Comparison of ENCODE assay signal across 6 cellular contexts in the genomic region with DNA sequence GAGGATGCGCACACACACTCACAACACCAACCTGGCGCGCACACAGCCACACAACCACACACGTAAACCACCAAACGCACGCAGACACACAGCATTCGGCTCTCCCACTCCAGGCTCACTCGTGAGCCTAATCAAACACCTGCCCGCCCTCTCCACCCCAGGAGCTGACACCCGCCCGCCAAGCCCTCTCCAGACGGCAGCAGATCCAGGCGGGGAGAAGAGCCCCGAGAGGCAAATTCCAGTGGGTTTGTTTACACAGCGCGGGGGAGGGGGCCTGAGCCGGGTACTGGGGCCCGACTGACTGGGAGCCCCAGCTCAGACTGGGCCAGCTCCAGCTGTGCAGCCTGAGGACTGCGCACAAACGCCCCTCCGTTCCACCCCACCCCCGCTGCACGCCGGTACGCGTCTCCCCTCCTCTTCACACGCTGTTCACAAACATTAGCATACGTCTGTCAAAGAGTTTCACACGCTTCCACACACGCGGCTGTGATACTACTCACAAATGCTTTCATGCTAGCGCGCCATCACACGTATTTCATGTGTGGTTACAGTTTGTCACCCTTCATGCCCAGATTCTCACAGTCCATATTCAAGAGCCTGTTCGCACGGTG. TPM values are rescaled to one million over a fixed set of nuclear protein-coding genes. Genes with fewer than 3 reads are reported as not detected.
DNase-seq lines count a peak whose midpoint lies in the region; ATAC-seq and TF ChIP-seq lines count a peak whose summit lies in the region.

No MANE protein-coding gene starts in this region.

- peak; percentile 52 for DNase-seq in HT-29 (ENCODE audit: low spot score)
- peak; percentile 25 for DNase-seq in fibroblast of the aortic adventitia (ENCODE audit: low read depth)
- no peak for DNase-seq in skeletal muscle cell (ENCODE audit: low read depth)
- no peak for DNase-seq in UCSD-AML1 (lab: John Stamatoyannopoulos, UW; ENCODE audit: unreplicated experiment)

- TF ChIP-seq CTCF in WI38 (IDR thresholded peaks at IDR 0.05; ENCODE audit: low read depth, low read length) (no peak), fibroblast of the aortic adventitia (IDR thresholded peaks at IDR 0.05; ENCODE audit: insufficient read depth, low read length) (no peak)

- ATAC-seq in HG02938 (IDR thresholded peaks at IDR 0.05; ENCODE audit: unreplicated experiment) = no peak

- H3K4me3 ChIP-seq in WI38 (ENCODE audit: low read depth, low read length) (peak overlapping the region; percentile 50), fibroblast of the aortic adventitia (ENCODE audit: low read depth, low read length) (no peak overlapping the region), skeletal muscle cell (ENCODE audit: low read depth, low read length) (peak overlapping the region; percentile 54)

RNA-seq across cellular contexts. Expression of a gene that starts 1.1 kb away (rescaled TPM):
- total RNA-seq in HT-29 (2014; rRNA removed; shearing (Covaris generic)) = 49.8 and 62.7 TPM in 2 replicates
- total RNA-seq in fibroblast of the aortic adventitia (ENCODE audit: low replicate concordance) = 0.16 and 0.54 TPM in 2 replicates

RNA-seq across cellular contexts. Expression of a gene that starts 9.1 kb away (rescaled TPM):
- 38.8 and 47.5 TPM in 2 replicates for total RNA-seq in HT-29 (2014; rRNA removed; shearing (Covaris generic))
- 25.6 and 39.3 TPM in 2 replicates for total RNA-seq in fibroblast of the aortic adventitia (ENCODE audit: low replicate concordance)

RNA-seq across cellular contexts. Expression of a gene that starts 13.7 kb away (rescaled TPM):
- 86.2 and 100 TPM in 2 replicates for total RNA-seq in HT-29 (2014; rRNA removed; shearing (Covaris generic))
- 26.1 and 46.3 TPM in 2 replicates for total RNA-seq in fibroblast of the aortic adventitia (ENCODE audit: low replicate concordance)

RNA-seq across cellular contexts. Expression of a gene that starts 46.5 kb away (rescaled TPM):
- 107 and 128 TPM in 2 replicates for total RNA-seq in HT-29 (2014; rRNA removed; shearing (Covaris generic))
- 29.8 and 100 TPM in 2 replicates for total RNA-seq in fibroblast of the aortic adventitia (ENCODE audit: low replicate concordance)

RNA-seq across cellular contexts. Expression of a gene that starts 47.0 kb away (rescaled TPM):
- total RNA-seq in HT-29 (2014; rRNA removed; shearing (Covaris generic)) = not detected in 2 replicates
- 5.2 and 13.2 TPM in 2 replicates for total RNA-seq in fibroblast of the aortic adventitia (ENCODE audit: low replicate concordance)

Comparison
In these comparisons a context has a peak if more than half of its experiments do, and no peak if none do; other contexts are left out.
1. DNase-seq: peak in HT-29 (single experiment) and fibroblast of the aortic adventitia (single experiment); none in skeletal muscle cell (single experiment) and UCSD-AML1 (single experiment).
2. RNA of a gene that starts 1.1 kb away (total RNA-seq): 49.8 to 62.7 TPM in HT-29; 0.16 to 0.54 TPM in fibroblast of the aortic adventitia; every median in the first group is over 10 times any median in the second.